Comparison of ENCODE assay signal across 20 cellular contexts in the genomic region with DNA sequence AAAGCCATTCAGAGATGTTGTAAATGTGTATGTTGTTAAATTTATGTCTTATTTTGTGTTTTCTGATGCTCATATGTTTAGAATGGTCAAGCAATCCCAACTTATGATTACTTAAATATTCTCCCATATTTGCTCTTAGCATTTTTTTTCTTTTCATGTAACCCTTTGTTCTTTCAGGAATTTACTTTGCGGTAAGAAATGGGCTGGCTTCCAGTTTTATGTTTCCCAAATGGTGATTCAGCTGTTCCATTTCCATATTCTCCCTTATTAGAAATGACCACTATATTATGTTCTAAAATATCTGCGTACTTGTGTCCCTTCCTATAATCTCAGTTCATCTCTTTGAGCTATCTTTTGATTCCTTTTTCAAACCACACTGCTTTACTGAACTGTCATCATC.
DNase-seq lines count a peak whose midpoint lies in the region; ATAC-seq, FAIRE-seq and TF ChIP-seq lines count a peak whose summit lies in the region.
"Had no signal": no experiment of that assay in that cellular context is flagged by ENCODE, and none has a peak within 500 bp of the region (broad histone marks: within the 10 kb centered on the region; RNA-seq: fewer than 3 reads in every experiment).

No MANE protein-coding gene starts in this region.

- H3K4me2 ChIP-seq in mammary epithelial cell (ENCODE audit: insufficient read depth, low read depth, low read length) (peak overlapping the region; percentile 25), HepG2 (ENCODE audit: low read depth, low read length) (no peak overlapping the region)

- BruUV-seq in mammary epithelial cell (replicated peaks; lab: Mats Ljungman, UMichigan) (no TSS peak), HepG2 (replicated peaks; lab: Mats Ljungman, UMichigan) (no TSS peak)

- dilution Hi-C loops in mammary epithelial cell (cut with HindIII; ENCODE audit: low sequenced_read_pairs) = no loop called here

- H4K20me1 ChIP-seq in mammary epithelial cell (ENCODE audit: insufficient read depth, low read length) (no peaks in the 10 kb centered on the region), HepG2 (ENCODE audit: insufficient read depth, low read length) (no peaks in the 10 kb centered on the region)

- intact Hi-C loops in mammary epithelial cell (cut with micrococcal nuclease) (no loop called here), HepG2 (cut with micrococcal nuclease; ENCODE audit: unreplicated experiment) (no loop called here)

- POLR2A ChIA-PET in HepG2 (lab: Yijun Ruan, JAX) = no interaction called here

- H3K4me3 ChIP-seq in RWPE2 (ENCODE audit: severe bottlenecking) (no peak overlapping the region), mammary epithelial cell (replicated peaks in 1 of 3; ENCODE audit: insufficient read depth in 1 of 3, low read depth in 2 of 3, low read length in 3 of 3) (no peak overlapping the region), HepG2 (replicated peaks in 1 of 3; ENCODE audit: insufficient read depth in 1 of 3, low read depth in 2 of 3, low read length in 3 of 3) (no peak overlapping the region)
- H3K4me3 ChIP-seq: GM12878, GM23248, SJSA1 had no signal

- H3K36me3 ChIP-seq in RWPE2 (ENCODE audit: low read depth) (peaks cover 9% of the 10 kb centered on the region; the same call in 1 of the 2 replicates), mammary epithelial cell (ENCODE audit: insufficient read depth, low read length) (no peaks in the 10 kb centered on the region), HepG2 (replicated peaks in 1 of 2; ENCODE audit: control insufficient read depth in 1 of 2, insufficient read depth in 2 of 2, low read length in 2 of 2) (no peaks in the 10 kb centered on the region)
- H3K36me3 ChIP-seq: SJSA1 had no signal

- H3K9me3 ChIP-seq in RWPE2 (ENCODE audit: severe bottlenecking) (no peaks in the 10 kb centered on the region), mammary epithelial cell (replicated peaks; ENCODE audit: insufficient read depth, low read length) (no peaks in the 10 kb centered on the region), HepG2 (ENCODE audit: low read length) (peaks cover 11% of the 10 kb centered on the region)
- H3K9me3 ChIP-seq: SJSA1 had no signal

- H3K27ac ChIP-seq in RWPE2 (ENCODE audit: poor library complexity, severe bottlenecking) (peak overlapping the region; percentile 38), mammary epithelial cell (ENCODE audit: insufficient read depth, low read depth, low read length) (no peak overlapping the region), HepG2 (ENCODE audit: extremely low read length, insufficient read depth, low read length) (no peak overlapping the region)
- H3K27ac ChIP-seq: GM23248, HL-60, SJSA1 had no signal

- DNase-seq in HTR-8/SVneo (ENCODE audit: insufficient read length, low spot score) (no peak), RWPE2 (ENCODE audit: low spot score) (peak; percentile 9), mammary epithelial cell (peak; percentile 76), myocyte (ENCODE audit: low read depth) (peak; percentile 73), HepG2 (ENCODE audit: low spot score) (no peak), HT-29 (ENCODE audit: low spot score) (no peak)
- DNase-seq: AML-193; Calu3; CD4-positive, alpha-beta T cell; GM23248; NCI-H1436; NCI-H2029 treated with DMSO at 0.1 percent for 48 hours; NCI-H524 had no signal

- H2AFZ ChIP-seq in mammary epithelial cell (ENCODE audit: low read depth, low read length) (no peak overlapping the region), HepG2 (ENCODE audit: low read length) (no peak overlapping the region)
- H2AFZ ChIP-seq: GM23248 had no signal

- H3K79me2 ChIP-seq in mammary epithelial cell (ENCODE audit: insufficient read depth, low read length) (peaks cover 25% of the 10 kb centered on the region), HepG2 (ENCODE audit: insufficient read depth, low read length) (no peaks in the 10 kb centered on the region)

- no peak for TF ChIP-seq POLR2A in HepG2 (IDR thresholded peaks at IDR 0.05; ENCODE audit: insufficient read depth in 1 of 2, low read depth in 2 of 2, low read length in 2 of 2)

- 14% methylated on average over 2 of the region's 2 CpGs for WGBS in mammary epithelial cell (ENCODE audit: low coverage, missing lambda C conversion rate)
- 4% methylated on average over 2 of the region's 2 CpGs for WGBS in HepG2 (ENCODE audit: low lambda C conversion rate)

- H3K9ac ChIP-seq in mammary epithelial cell (ENCODE audit: insufficient read depth, low read length) = no peak overlapping the region
- H3K9ac ChIP-seq in HepG2 (ENCODE audit: insufficient read depth, low read depth, low read length) = no peak overlapping the region
- H3K9ac ChIP-seq: GM23248 had no signal

- H3K4me1 ChIP-seq in RWPE2 (ENCODE audit: insufficient read depth, poor library complexity, severe bottlenecking) (peaks cover 16% of the 10 kb centered on the region), mammary epithelial cell (ENCODE audit: insufficient read depth, low read length) (peaks cover 5% of the 10 kb centered on the region), HepG2 (ENCODE audit: insufficient read depth, low read length) (no peaks in the 10 kb centered on the region)

- ATAC-seq in RWPE2 (ENCODE audit: low read depth) (peak; percentile 84), GM21390 (IDR thresholded peaks at IDR 0.05; ENCODE audit: unreplicated experiment) (no peak), HepG2 (no peak), HG02973 (IDR thresholded peaks at IDR 0.05; ENCODE audit: unreplicated experiment) (no peak)
- ATAC-seq: GM12878 had no signal

- TF ChIP-seq EP300 in HepG2 (IDR thresholded peaks at IDR 0.05; ENCODE audit: low read depth in 2 of 2, low read length in 2 of 2) = no peak
- TF ChIP-seq EP300 in HepG2 (CRISPR knock-in tag; IDR thresholded peaks at IDR 0.05; ENCODE audit: borderline replicate concordance) = no peak

- CTCF ChIA-PET in mammary epithelial cell (lab: Charles Lee; ENCODE audit: low non-redundant PET) = interaction anchor here (0.7 kb wide), 1 partner anchor 33 kb away, joined by 4 read pairs; no protein-coding TSS in a partner anchor
- CTCF ChIA-PET in HepG2 (lab: Yijun Ruan, JAX; ENCODE audit: low intra/inter-chr PET ratio, low total read pairs) = no interaction called here

- TF ChIP-seq CTCF in RWPE2 (IDR thresholded peaks at IDR 0.05; ENCODE audit: poor library complexity, severe bottlenecking) = no peak
- TF ChIP-seq CTCF in mammary epithelial cell (conservative IDR thresholded peaks at IDR 0.05 in 1 of 2, IDR thresholded peaks at IDR 0.05 in 1 of 2; ENCODE audit: extremely low read depth in 1 of 2, insufficient read depth in 1 of 2, low read depth in 1 of 2, low read length in 2 of 2) = no peak
- TF ChIP-seq CTCF in HepG2 (CRISPR knock-in tag; IDR thresholded peaks at IDR 0.05) = no peak

- FAIRE-seq in HTR-8/SVneo (lab: Jason Lieb, UNC) (peak; percentile 4), HepG2 (lab: Jason Lieb, UNC) (no peak)
- FAIRE-seq: GM12878, GM18507, RCC 7860 had no signal

- no peak for TF ChIP-seq RAD21 in HepG2 (CRISPR knock-in tag; IDR thresholded peaks at IDR 0.05)

- H3K27me3 ChIP-seq in RWPE2 (ENCODE audit: insufficient read depth, poor library complexity, severe bottlenecking) (no peaks in the 10 kb centered on the region), mammary epithelial cell (ENCODE audit: insufficient read depth, low read length) (no peaks in the 10 kb centered on the region), HepG2 (ENCODE audit: control insufficient read depth in 1 of 2, insufficient read depth in 2 of 2, low read length in 2 of 2) (peaks cover 2 to 18% of the 10 kb centered on the region in 2 experiments; a peak in 3 of 5 replicates)

- in situ Hi-C loops in mammary epithelial cell (cut with MboI; ENCODE audit: low sequenced_read_pairs in 2 of 2) = loop anchor here in 1 of 2 donors (25.0 kb wide), 1 partner anchor 140 kb away; no protein-coding TSS in a partner anchor
- in situ Hi-C loops in HepG2 (cut with HindIII; ENCODE audit: extremely low pct_ligation_motif_present, low pct_unique_long_range_greater_than_20kb) = loop anchor here (25.0 kb wide), 1 partner anchor 1815 kb away; no protein-coding TSS in a partner anchor

TF ChIP-seq in HepG2, 621 proteins besides CTCF, POLR2A, EP300 and RAD21 (continues in another document):
- TF ChIP-seq SP4 (CRISPR knock-in tag; IDR thresholded peaks at IDR 0.05) (no peak), SPEN (CRISPR knock-in tag; IDR thresholded peaks at IDR 0.05; ENCODE audit: low read depth) (no peak), RELA (CRISPR knock-in tag; IDR thresholded peaks at IDR 0.05) (no peak), HMGXB4 (CRISPR knock-in tag; IDR thresholded peaks at IDR 0.05; ENCODE audit: borderline replicate concordance in 1 of 2, low read depth in 1 of 2) (no peak), ZNF550 (CRISPR knock-in tag; IDR thresholded peaks at IDR 0.05; ENCODE audit: borderline replicate concordance) (no peak), GZF1 (CRISPR knock-in tag; IDR thresholded peaks at IDR 0.05) (no peak), AKAP8 (CRISPR knock-in tag; IDR thresholded peaks at IDR 0.05) (no peak)

Comparison
In these comparisons a context has a peak if more than half of its experiments do, and no peak if none do; other contexts are left out.
1. DNase-seq: peak in RWPE2 (single experiment), mammary epithelial cell (single experiment) and myocyte (single experiment); none in HTR-8/SVneo (single experiment), HepG2 (single experiment) and HT-29 (single experiment).